Comparison of ENCODE assay signal across 16 cellular contexts in genomic region chr19:3105641-3106508, GRCh38. TPM values are rescaled to one million over a fixed set of nuclear protein-coding genes. Genes with fewer than 3 reads are reported as not detected.
DNase-seq lines count a peak whose midpoint lies in the region; ATAC-seq, FAIRE-seq and TF ChIP-seq lines count a peak whose summit lies in the region.
"Had no signal": no experiment of that assay in that cellular context is flagged by ENCODE, and none has a peak within 500 bp of the region (broad histone marks: within the 10 kb centered on the region; RNA-seq: fewer than 3 reads in every experiment).

No MANE protein-coding gene starts in this region.

- H4K8ac ChIP-seq in neuronal stem cell (ENCODE audit: low read depth, low read length) = no peak overlapping the region

- no peaks in the 10 kb centered on the region for H3K27me3 ChIP-seq in GM06990 (replicated peaks; ENCODE audit: control insufficient read depth, insufficient read depth, low read length)
- no peaks in the 10 kb centered on the region for H3K27me3 ChIP-seq in neuronal stem cell (ENCODE audit: control insufficient read depth in 3 of 3, insufficient read depth in 3 of 3, low read depth in 1 of 3, low read length in 3 of 3)
- no peaks in the 10 kb centered on the region for H3K27me3 ChIP-seq in tibial nerve
- H3K27me3 ChIP-seq in sigmoid colon = no peaks in the 10 kb centered on the region

- peak; percentile 8 for DNase-seq in GM06990 (ENCODE audit: extremely low read depth, insufficient read length)
- peak; percentile 68 for DNase-seq in kidney
- no peak for DNase-seq in neuronal stem cell (ENCODE audit: low spot score)
- DNase-seq in tibial nerve (ENCODE audit: low spot score in 2 of 2) = no peak
- DNase-seq in sigmoid colon = no peak
- DNase-seq: DMS79 treated with DMSO at 0.1 percent for 48 hours, GOT3, MV-4-11, NCI-H1417, NCI-H1930, NCI-H526, PC-9 had no signal

- H3K4me1 ChIP-seq in kidney (ENCODE audit: control insufficient read depth in 1 of 2, insufficient read depth in 1 of 2, low read depth in 1 of 2, low read length in 2 of 2) (peaks cover 13 to 37% of the 10 kb centered on the region in 2 donors), neuronal stem cell (ENCODE audit: control insufficient read depth in 2 of 2, insufficient read depth in 1 of 2, low read depth in 1 of 2, low read length in 2 of 2) (peaks cover 0 to 5% of the 10 kb centered on the region in 2 donors), tibial nerve (peaks cover 0 to 78% (median 25%) of the 10 kb centered on the region in 4 donors), sigmoid colon (peaks cover 0 to 50% (median 29%) of the 10 kb centered on the region in 4 donors)

- no peak for FAIRE-seq in kidney (lab: Jason Lieb, UNC)
- FAIRE-seq: G401.6 had no signal

- no peak overlapping the region for H3K14ac ChIP-seq in neuronal stem cell (ENCODE audit: low read length)

- intact Hi-C loops in kidney (cut with DNase I) = loop anchor here (10.0 kb wide), 1 partner anchor 141 kb away; no protein-coding TSS in a partner anchor
- intact Hi-C loops in sigmoid colon (cut with DNase I) = loop anchor here (2.0 kb wide), 1 partner anchor 143 kb away; no protein-coding TSS in a partner anchor

- no peak overlapping the region for H3K4ac ChIP-seq in neuronal stem cell (ENCODE audit: low read length)

- no peak overlapping the region for H3K4me2 ChIP-seq in neuronal stem cell (ENCODE audit: insufficient read depth, low read length, poor library complexity, severe bottlenecking)
- H3K4me2 ChIP-seq: KMS-11, PC-9 had no signal

- no peak overlapping the region for H3K18ac ChIP-seq in neuronal stem cell (ENCODE audit: low read length)

- H3K9ac ChIP-seq in kidney (ENCODE audit: low read length in 2 of 2) (no peak overlapping the region), neuronal stem cell (ENCODE audit: low read depth, low read length, poor library complexity) (no peak overlapping the region)
- H3K9ac ChIP-seq: KMS-11 had no signal

- peak overlapping the region; percentile 66 for H2BK5ac ChIP-seq in neuronal stem cell (ENCODE audit: low read length)

- H3K23ac ChIP-seq in neuronal stem cell (ENCODE audit: low read depth, low read length, poor library complexity) = no peak overlapping the region

- H2AFZ ChIP-seq in neuronal stem cell (ENCODE audit: low read length) = no peak overlapping the region
- H2AFZ ChIP-seq: PC-9 had no signal

- peak overlapping the region; percentile 26 for H2BK15ac ChIP-seq in neuronal stem cell (ENCODE audit: low read length)

- H2BK120ac ChIP-seq in neuronal stem cell (ENCODE audit: low read depth, low read length) = no peak overlapping the region

- H3K36me3 ChIP-seq in GM06990 (ENCODE audit: control insufficient read depth, insufficient read depth, low read length) = no peaks in the 10 kb centered on the region
- no peaks in the 10 kb centered on the region for H3K36me3 ChIP-seq in kidney (ENCODE audit: control insufficient read depth in 1 of 2, insufficient read depth in 2 of 2, low read length in 2 of 2)
- H3K36me3 ChIP-seq in neuronal stem cell (replicated peaks in 1 of 2; ENCODE audit: control insufficient read depth in 2 of 2, insufficient read depth in 2 of 2, low read length in 2 of 2) = no peaks in the 10 kb centered on the region
- peaks cover 0 to 13% (median 0%) of the 10 kb centered on the region in 3 donors for H3K36me3 ChIP-seq in tibial nerve
- H3K36me3 ChIP-seq in sigmoid colon = peaks cover 0 to 10% (median 2%) of the 10 kb centered on the region in 4 donors

- no peak overlapping the region for H4K91ac ChIP-seq in neuronal stem cell (ENCODE audit: low read depth, low read length, poor library complexity)

- H2BK12ac ChIP-seq in neuronal stem cell (ENCODE audit: low read length) = no peak overlapping the region

- H3K27ac ChIP-seq in kidney (ENCODE audit: low read depth in 2 of 2, low read length in 2 of 2) (no peak overlapping the region), neuronal stem cell (replicated peaks; ENCODE audit: low read length) (no peak overlapping the region), tibial nerve (peak overlapping the region in 1 of 4 donors; percentile 13), sigmoid colon (peak overlapping the region in 1 of 4 donors; percentile 18)
- H3K27ac ChIP-seq: KMS-11, PC-9 had no signal

- TF ChIP-seq EP300 in tibial nerve (IDR thresholded peaks at IDR 0.05) (no peak), sigmoid colon (IDR thresholded peaks at IDR 0.05) (no peak)

- H3K9me3 ChIP-seq in kidney (ENCODE audit: control insufficient read depth in 1 of 2, low read length in 2 of 2) (no peaks in the 10 kb centered on the region), neuronal stem cell (replicated peaks in 1 of 2; ENCODE audit: control insufficient read depth in 2 of 2, insufficient read depth in 1 of 2, low read depth in 1 of 2, low read length in 2 of 2) (no peaks in the 10 kb centered on the region), tibial nerve (no peaks in the 10 kb centered on the region), sigmoid colon (no peaks in the 10 kb centered on the region)

- WGBS in neuronal stem cell (ENCODE audit: extremely low coverage in 2 of 2, insufficient read length in 2 of 2, insufficient replicate concordance in 1 of 2), 2 donors = no CpG with 5 or more reads among the region's 33 CpGs
- whole genome bisulfite sequencing in tibial nerve, 2 donors = 77 to 79% methylated on average over 16 to 32 of the region's 33 CpGs
- WGBS in sigmoid colon, 2 donors = 75 to 86% methylated on average over 33 of the region's 33 CpGs

- TF ChIP-seq CTCF in GM06990 (IDR thresholded peaks at IDR 0.05; ENCODE audit: insufficient read depth, low read length, poor library complexity, severe bottlenecking) (no peak), kidney (IDR thresholded peaks at IDR 0.05; ENCODE audit: borderline replicate concordance, extremely low read depth, insufficient read depth) (no peak), tibial nerve (IDR thresholded peaks at IDR 0.05) (no peak), sigmoid colon (IDR thresholded peaks at IDR 0.05) (no peak)

- TF ChIP-seq POLR2A in tibial nerve (IDR thresholded peaks at IDR 0.05) (no peak), sigmoid colon (IDR thresholded peaks at IDR 0.05) (no peak)

- no peak for ATAC-seq in HG03460 (IDR thresholded peaks at IDR 0.05; ENCODE audit: unreplicated experiment)
- ATAC-seq in HG02763 (IDR thresholded peaks at IDR 0.05; ENCODE audit: unreplicated experiment) = no peak

- H2AK5ac ChIP-seq in neuronal stem cell (ENCODE audit: low read depth, low read length) = no peak overlapping the region

- H3K4me3 ChIP-seq in GM06990 (replicated peaks; ENCODE audit: low read depth, low read length) = no peak overlapping the region
- H3K4me3 ChIP-seq in kidney (ENCODE audit: low read length in 2 of 2) = no peak overlapping the region
- H3K4me3 ChIP-seq in neuronal stem cell (ENCODE audit: low read length in 2 of 2) = no peak overlapping the region
- no peak overlapping the region for H3K4me3 ChIP-seq in tibial nerve
- H3K4me3 ChIP-seq in sigmoid colon = no peak overlapping the region
- H3K4me3 ChIP-seq: PC-9 had no signal

- peaks cover 45% of the 10 kb centered on the region for H3K79me1 ChIP-seq in neuronal stem cell (ENCODE audit: low read depth, low read length)

RNA-seq across cellular contexts. Expression of gene GNA11, which starts 11.7 kb away (rescaled TPM):
- total RNA-seq in kidney (69.4 TPM), tibial nerve (100 to 1,000 TPM in 3 of 4 donors, 10 to 100 TPM in 1; 65.1 to 114 (median 107) TPM), sigmoid colon (10 to 100 TPM; 43.2 to 52.5 (median 45.4) TPM)
- polyA plus RNA-seq in kidney (ENCODE audit: insufficient read depth, low read depth, low replicate concordance) (43.9 TPM), sigmoid colon (100 to 1,000 TPM in 2 of 3 donors, 10 to 100 TPM in 1; 90.1 to 151 (median 150) TPM)
- polyA plus RNA-seq in neuronal stem cell (2013, experiment 1 of 2) = 19.2 TPM
- 20.0 TPM for polyA plus RNA-seq in neuronal stem cell (2013, experiment 2 of 2)

RNA-seq across cellular contexts. Expression of gene GNA15, which starts 30.0 kb away (rescaled TPM):
- total RNA-seq in kidney (8.7 TPM), tibial nerve (10 to 100 TPM in 2 of 4 donors, 1 to 10 TPM in 2; 3.8 to 22.5 (median 7.8) TPM), sigmoid colon (1 to 10 TPM in 3 of 4 donors, under 1 TPM in 1; 0.55 to 6.0 (median 4.4) TPM)
- polyA plus RNA-seq in kidney (ENCODE audit: insufficient read depth, low read depth, low replicate concordance) (1.7 TPM), sigmoid colon (1 to 10 TPM; 4.2 to 5.6 (median 5.1) TPM)
- polyA plus RNA-seq in neuronal stem cell (2013, experiment 1 of 2) = 0.01 TPM
- polyA plus RNA-seq in neuronal stem cell (2013, experiment 2 of 2) = not detected

RNA-seq across cellular contexts. Expression of gene TLE5, which starts 43.6 kb away (rescaled TPM):
- total RNA-seq in kidney (526 TPM), tibial nerve (1,000 to 10,000 TPM in 1 of 4 donors, 100 to 1,000 TPM in 3; 449 to 1,111 (median 479) TPM), sigmoid colon (100 to 1,000 TPM; 581 to 711 (median 629) TPM)
- polyA plus RNA-seq in kidney (ENCODE audit: insufficient read depth, low read depth, low replicate concordance) (580 TPM), sigmoid colon (100 to 1,000 TPM; 561 to 714 (median 581) TPM)
- polyA plus RNA-seq in neuronal stem cell (2013, experiment 1 of 2) = 162 TPM
- polyA plus RNA-seq in neuronal stem cell (2013, experiment 2 of 2) = 164 TPM

Comparison
In these comparisons a context has a peak if more than half of its experiments do, and no peak if none do; other contexts are left out.
1. DNase-seq: peak in GM06990 (single experiment) and kidney (single experiment); none in neuronal stem cell (single experiment), tibial nerve (0 of 2) and sigmoid colon (single experiment).